8 cellular contexts compared by ENCODE assay signal in genomic region chr19:57888494-57889231, GRCh38. TPM values are rescaled to one million over a fixed set of nuclear protein-coding genes. Genes with fewer than 3 reads are reported as not detected.
DNase-seq lines count a peak whose midpoint lies in the region; ATAC-seq and TF ChIP-seq lines count a peak whose summit lies in the region.

ZNF814 (minus strand) TSS chr19:57889037; CDS start chr19:57888802, 235 bp downstream.

- POLR2A ChIA-PET in SK-N-SH (lab: Yijun Ruan, JAX) = interaction anchor here (0.8 kb wide), 1 partner anchor 28 kb away, joined by 3 read pairs; the partner anchor contains the start of gene ZNF417

- CTCF ChIA-PET in SK-N-SH (lab: Yijun Ruan, JAX) = interaction anchor here (1.2 to 1.4 kb wide), 2 partner anchors 26 to 267 kb away, joined by 3 to 4 read pairs; no protein-coding TSS in a partner anchor

- H3K27ac ChIP-seq in SK-N-SH (ENCODE audit: low read depth in 2 of 2, low read length in 1 of 2) = peak within 1 kb of the TSS in 1 of 2 experiments; percentile 45; a peak in 1 of 4 replicates

- no peaks in the 10 kb centered on the region for H3K4me1 ChIP-seq in SK-N-SH (ENCODE audit: control insufficient read depth in 1 of 2, insufficient read depth in 2 of 2, low read depth in 1 of 2, low read length in 1 of 2)

- H3K4me3 Mint-ChIP-seq in activated naive CD4-positive, alpha-beta T cell treated with anti-CD3 and anti-CD28 coated beads, Interleukin-2, amount 50 U/mL, for 24 hours = peak within 1 kb of the TSS; percentile 95
- H3K4me3 Mint-ChIP-seq in glutamatergic neuron (ENCODE audit: unreplicated experiment) = peak within 1 kb of the TSS; percentile 95

- no peaks in the 10 kb centered on the region; the same call in 1 of the 2 replicates for H3K9me3 ChIP-seq in SK-N-SH

- WGBS in SK-N-SH (ENCODE audit: low lambda C conversion rate) = 12% methylated on average over 32 of the region's 44 CpGs

- H3K4me3 ChIP-seq in GM06990 (replicated peaks; ENCODE audit: low read depth, low read length) = peak within 1 kb of the TSS; percentile 76
- peak within 1 kb of the TSS; percentile 43 to 56; a peak in 3 of 4 replicates for H3K4me3 ChIP-seq in SK-N-SH (ENCODE audit: low read depth in 2 of 2, low read length in 1 of 2)

- H3K36me3 ChIP-seq in GM06990 (ENCODE audit: control insufficient read depth, insufficient read depth, low read length) (no peaks in the 10 kb centered on the region; the same call in 1 of the 2 replicates), SK-N-SH (replicated peaks in 1 of 2; ENCODE audit: control insufficient read depth in 1 of 2, insufficient read depth in 2 of 2, low read length in 1 of 2) (no peaks in the 10 kb centered on the region)

- H4K20me1 ChIP-seq in SK-N-SH (ENCODE audit: insufficient read depth) = no peaks in the 10 kb centered on the region

- peak within 1 kb of the TSS; percentile 37; the same call in 1 of the 2 replicates for H3K4me2 ChIP-seq in SK-N-SH

- ATAC-seq in HG03039 (IDR thresholded peaks at IDR 0.05; ENCODE audit: unreplicated experiment) = peak; percentile 68

- no peaks in the 10 kb centered on the region for H3K27me3 Mint-ChIP-seq in activated naive CD4-positive, alpha-beta T cell treated with anti-CD3 and anti-CD28 coated beads, Interleukin-2, amount 50 U/mL, for 24 hours
- peaks cover 6% of the 10 kb centered on the region for H3K27me3 Mint-ChIP-seq in glutamatergic neuron (ENCODE audit: unreplicated experiment)

- TF ChIP-seq CTCF in GM06990 (IDR thresholded peaks at IDR 0.05; ENCODE audit: insufficient read depth, low read length, poor library complexity, severe bottlenecking) (peak; percentile 13), SK-N-SH (IDR thresholded peaks at IDR 0.05) (peak; percentile 27), glutamatergic neuron (IDR thresholded peaks at IDR 0.05; ENCODE audit: partially characterized antibody, unreplicated experiment) (peak; percentile 88)

- H3K4me1 Mint-ChIP-seq in activated naive CD4-positive, alpha-beta T cell treated with anti-CD3 and anti-CD28 coated beads, Interleukin-2, amount 50 U/mL, for 24 hours = peaks cover 29% of the 10 kb centered on the region
- peaks cover 9% of the 10 kb centered on the region for H3K4me1 Mint-ChIP-seq in glutamatergic neuron (ENCODE audit: low read depth, unreplicated experiment)

- H3K9ac ChIP-seq in SK-N-SH = no peak within 1 kb of the TSS

- peaks cover 44% of the 10 kb centered on the region for H3K36me3 Mint-ChIP-seq in activated naive CD4-positive, alpha-beta T cell treated with anti-CD3 and anti-CD28 coated beads, Interleukin-2, amount 50 U/mL, for 24 hours
- H3K36me3 Mint-ChIP-seq in glutamatergic neuron (ENCODE audit: unreplicated experiment) = no peaks in the 10 kb centered on the region

- H3K9me3 Mint-ChIP-seq in activated naive CD4-positive, alpha-beta T cell treated with anti-CD3 and anti-CD28 coated beads, Interleukin-2, amount 50 U/mL, for 24 hours = peaks cover 10% of the 10 kb centered on the region
- H3K9me3 Mint-ChIP-seq in glutamatergic neuron (ENCODE audit: unreplicated experiment) = peaks cover 8% of the 10 kb centered on the region

- DNase-seq in GM06990 (ENCODE audit: extremely low read depth, insufficient read length) (peak; percentile 85), SK-N-SH (peak; percentile 74), glutamatergic neuron (peak; percentile 90), occipital lobe (lab: John Stamatoyannopoulos, UW) (peak; percentile 83), superior temporal gyrus (ENCODE audit: extremely low spot score) (peak; percentile 96), NCI-H2227 (lab: John Stamatoyannopoulos, UW; ENCODE audit: unreplicated experiment) (no peak)

- H3K27me3 ChIP-seq in GM06990 (replicated peaks; ENCODE audit: control insufficient read depth, insufficient read depth, low read length) (no peaks in the 10 kb centered on the region), SK-N-SH (ENCODE audit: insufficient read depth) (no peaks in the 10 kb centered on the region)

- TF ChIP-seq RAD21 in SK-N-SH (IDR thresholded peaks at IDR 0.05; ENCODE audit: low read length) = no peak

- no peaks in the 10 kb centered on the region for H3F3A ChIP-seq in SK-N-SH (replicated peaks; ENCODE audit: insufficient read depth)

- H2AFZ ChIP-seq in SK-N-SH (ENCODE audit: low read depth) = no peak within 1 kb of the TSS; the same call in 1 of the 2 replicates

- H3K79me2 ChIP-seq in SK-N-SH (ENCODE audit: insufficient read depth) = no peaks in the 10 kb centered on the region

- no peak for TF ChIP-seq EP300 in SK-N-SH (IDR thresholded peaks at IDR 0.05; ENCODE audit: borderline replicate concordance in 1 of 2, low read depth in 1 of 2, low read length in 1 of 2)

- no peaks in the 10 kb centered on the region for H3K9me2 ChIP-seq in SK-N-SH

- H3K27ac Mint-ChIP-seq in activated naive CD4-positive, alpha-beta T cell treated with anti-CD3 and anti-CD28 coated beads, Interleukin-2, amount 50 U/mL, for 24 hours = peak within 1 kb of the TSS; percentile 84
- H3K27ac Mint-ChIP-seq in glutamatergic neuron (ENCODE audit: unreplicated experiment) = peak within 1 kb of the TSS; percentile 95

TF ChIP-seq in SK-N-SH, 30 proteins besides CTCF, POLR2A, EP300 and RAD21:
- TF ChIP-seq ELF1 (IDR thresholded peaks at IDR 0.05) = no peak
- TF ChIP-seq GATA2 (CRISPR knock-in tag; IDR thresholded peaks at IDR 0.05) = no peak
- TF ChIP-seq USF2 (IDR thresholded peaks at IDR 0.05; ENCODE audit: borderline replicate concordance, low read depth, low read length) = peak; percentile 38; the same call in 1 of the 2 replicates
- TF ChIP-seq RCOR1 (IDR thresholded peaks at IDR 0.05; ENCODE audit: low read length) = 0 out of 2 replicates have a peak, but pooled peaks have one; percentile 25
- peak; percentile 63; the same call in 1 of the 2 replicates for TF ChIP-seq MAX (IDR thresholded peaks at IDR 0.05; ENCODE audit: low read depth)
- peak; percentile 80 for TF ChIP-seq GABPA (IDR thresholded peaks at IDR 0.05; ENCODE audit: low read depth)
- peak; percentile 78 for TF ChIP-seq YY1 (IDR thresholded peaks at IDR 0.05; ENCODE audit: low read depth)
- peak; percentile 78 for TF ChIP-seq PBX3 (IDR thresholded peaks at IDR 0.05)
- peak; percentile 6; the same call in 1 of the 2 replicates for TF ChIP-seq SMC3 (IDR thresholded peaks at IDR 0.05; ENCODE audit: low read depth, low read length)
- TF ChIP-seq MXI1 (IDR thresholded peaks at IDR 0.05; ENCODE audit: low read depth, low read length) = peak; percentile 86; the same call in 1 of the 2 replicates
- TF ChIP-seq POLR2AphosphoS5 (IDR thresholded peaks at IDR 0.05; ENCODE audit: low read depth, low read length) = no peak
- TF ChIP-seq, protein P1, sequence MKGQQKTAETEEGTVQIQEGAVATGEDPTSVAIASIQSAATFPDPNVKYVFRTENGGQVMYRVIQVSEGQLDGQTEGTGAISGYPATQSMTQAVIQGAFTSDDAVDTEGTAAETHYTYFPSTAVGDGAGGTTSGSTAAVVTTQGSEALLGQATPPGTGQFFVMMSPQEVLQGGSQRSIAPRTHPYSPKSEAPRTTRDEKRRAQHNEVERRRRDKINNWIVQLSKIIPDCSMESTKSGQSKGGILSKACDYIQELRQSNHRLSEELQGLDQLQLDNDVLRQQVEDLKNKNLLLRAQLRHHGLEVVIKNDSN (IDR thresholded peaks at IDR 0.05; ENCODE audit: borderline replicate concordance, low read depth) = peak; percentile 83
TF ChIP-seq in SK-N-SH: peak in this region for 9.

RNA-seq across cellular contexts. Expression of gene ZNF814, which starts in this region (rescaled TPM):
- 2.9 and 4.3 TPM in 2 replicates for polyA plus RNA-seq in SK-N-SH (2012; rRNA removed)
- polyA plus RNA-seq in SK-N-SH (2012; cell fraction: cytosol; rRNA removed) = 2.0 and 2.1 TPM in 2 replicates
- polyA plus RNA-seq in SK-N-SH (2012; cell fraction: nucleus; rRNA removed) = 6.0 and 7.6 TPM in 2 replicates
- total RNA-seq in glutamatergic neuron (ENCODE audit: unreplicated experiment) = 38.3 TPM
- total RNA-seq in occipital lobe = 32.8 TPM

Comparison
In these comparisons a context has a peak if more than half of its experiments do, and no peak if none do; other contexts are left out.
1. CTCF ChIP-seq: peak in every context shown above with its lines; median percentile 88 in glutamatergic neuron; 27 in SK-N-SH; 13 in GM06990.